ENCODE assay signal across 2 cellular contexts in the genomic region with DNA sequence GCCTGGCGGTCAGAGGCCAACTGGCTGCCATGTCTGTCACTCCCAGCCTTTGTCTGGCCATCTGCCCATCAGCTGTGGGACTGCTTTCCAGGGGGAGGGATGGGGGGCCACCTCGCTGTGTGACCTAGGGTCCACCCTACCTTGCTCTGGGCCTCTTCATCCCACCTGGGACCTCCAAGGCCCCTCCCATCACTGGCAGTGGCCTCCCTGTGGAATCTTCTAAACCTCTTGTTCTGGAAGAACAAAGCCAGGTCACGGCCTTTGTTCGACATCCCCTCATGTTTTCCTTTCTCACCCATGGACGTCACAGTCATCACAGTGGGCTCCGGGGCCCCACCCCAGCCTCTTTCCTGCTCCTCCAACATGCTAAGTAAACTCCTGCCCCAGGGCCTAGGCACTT.
TF ChIP-seq lines count a peak whose summit lies in the region.

No MANE protein-coding gene starts in this region.

TF ChIP-seq in K562, 482 proteins besides CTCF, POLR2A, EP300 and RAD21:
- TF ChIP-seq, protein P1, sequence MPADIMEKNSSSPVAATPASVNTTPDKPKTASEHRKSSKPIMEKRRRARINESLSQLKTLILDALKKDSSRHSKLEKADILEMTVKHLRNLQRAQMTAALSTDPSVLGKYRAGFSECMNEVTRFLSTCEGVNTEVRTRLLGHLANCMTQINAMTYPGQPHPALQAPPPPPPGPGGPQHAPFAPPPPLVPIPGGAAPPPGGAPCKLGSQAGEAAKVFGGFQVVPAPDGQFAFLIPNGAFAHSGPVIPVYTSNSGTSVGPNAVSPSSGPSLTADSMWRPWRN (IDR thresholded peaks at IDR 0.05; ENCODE audit: low read depth), result no peak
- TF ChIP-seq TAF15 (IDR thresholded peaks at IDR 0.05; ENCODE audit: low read depth, low read length) (no peak), NR2F6 (CRISPR knock-in tag; IDR thresholded peaks at IDR 0.05) (no peak), SMARCB1 (IDR thresholded peaks at IDR 0.05; ENCODE audit: insufficient read length, low read depth) (no peak), NFIC (IDR thresholded peaks at IDR 0.05) (0 out of 2 replicates have a peak, but pooled peaks have one; percentile 15)

TF ChIP-seq in HEK293T, 16 proteins besides CTCF, POLR2A, EP300 and RAD21:
- TF ChIP-seq LEF1 (IDR thresholded peaks at IDR 0.05; ENCODE audit: borderline replicate concordance) (no peak), L3MBTL2 (conservative IDR thresholded peaks at IDR 0.05) (no peak), ARNT (IDR thresholded peaks at IDR 0.05) (no peak), NFRKB (IDR thresholded peaks at IDR 0.05) (no peak), BHLHE40 (IDR thresholded peaks at IDR 0.05; ENCODE audit: borderline replicate concordance) (no peak)
